ENCODE assay signal across 1 cellular context in genomic region chr16:50038756-50039529, GRCh38.
TF ChIP-seq lines count a peak whose summit lies in the region.

No MANE protein-coding gene starts in this region.

TF ChIP-seq in K562, 482 proteins besides CTCF, POLR2A, EP300 and RAD21:
- TF ChIP-seq GATA2 (CRISPR knock-in tag; IDR thresholded peaks at IDR 0.05) (no peak), NFE2L1 (tag; IDR thresholded peaks at IDR 0.05; ENCODE audit: borderline replicate concordance, low read depth) (no peak), FOXM1 (IDR thresholded peaks at IDR 0.05; ENCODE audit: low read depth) (no peak), FOXM1 (CRISPR knock-in tag; IDR thresholded peaks at IDR 0.05; ENCODE audit: low read depth) (no peak), RCOR1 (IDR thresholded peaks at IDR 0.05; ENCODE audit: borderline replicate concordance in 1 of 2, low read depth in 2 of 2, low read length in 2 of 2) (no peak), BACH1 (tag; IDR thresholded peaks at IDR 0.05) (no peak), ZNF507 (tag; conservative IDR thresholded peaks at IDR 0.05) (no peak), POLR2H (tag; IDR thresholded peaks at IDR 0.05; ENCODE audit: low read depth) (no peak), NR0B1 (IDR thresholded peaks at IDR 0.05; ENCODE audit: partially characterized antibody) (no peak), ARID3A (IDR thresholded peaks at IDR 0.05; ENCODE audit: borderline replicate concordance, low read depth, low read length) (no peak), FOXJ3 (CRISPR knock-in tag; IDR thresholded peaks at IDR 0.05) (no peak), BRD4 (IDR thresholded peaks at IDR 0.05) (no peak), RBM25 (IDR thresholded peaks at IDR 0.05; ENCODE audit: low read depth, low read length, severe bottlenecking) (no peak), ZNF512 (tag; IDR thresholded peaks at IDR 0.05) (no peak), ETV6 (IDR thresholded peaks at IDR 0.05; ENCODE audit: borderline replicate concordance in 1 of 2, low read depth in 2 of 2, low read length in 1 of 2) (peak; percentile 42 to 47; a peak in 1 of 4 replicates), ETV6 (CRISPR knock-in tag; IDR thresholded peaks at IDR 0.05; ENCODE audit: borderline replicate concordance) (no peak), TRIM28 (IDR thresholded peaks at IDR 0.05) (no peak), CGGBP1 (CRISPR knock-in tag; IDR thresholded peaks at IDR 0.05) (no peak), C11orf30 (IDR thresholded peaks at IDR 0.05; ENCODE audit: low read depth) (peak; percentile 33; the same call in 1 of the 2 replicates), FOXK1 (CRISPR knock-in tag; IDR thresholded peaks at IDR 0.05; ENCODE audit: borderline replicate concordance) (no peak), ZNF316 (IDR thresholded peaks at IDR 0.05) (peak; percentile 37; the same call in 1 of the 2 replicates), ZSCAN29 (IDR thresholded peaks at IDR 0.05) (no peak), MYNN (IDR thresholded peaks at IDR 0.05) (no peak), MYNN (CRISPR knock-in tag; IDR thresholded peaks at IDR 0.05) (no peak), ZNF76 (CRISPR knock-in tag; IDR thresholded peaks at IDR 0.05; ENCODE audit: borderline replicate concordance) (no peak), HDAC1 (IDR thresholded peaks at IDR 0.05) (0 out of 4 replicates have a peak, but pooled peaks of 1 of the 2 experiments have one; percentile 11), MAFF (IDR thresholded peaks at IDR 0.05; ENCODE audit: low read length) (no peak), TGIF2 (CRISPR knock-in tag; IDR thresholded peaks at IDR 0.05) (no peak), ZNF224 (CRISPR knock-in tag; IDR thresholded peaks at IDR 0.05) (no peak), SPI1 (IDR thresholded peaks at IDR 0.05; ENCODE audit: borderline replicate concordance, low read depth, low read length) (peak; percentile 54; the same call in 1 of the 2 replicates), MAZ (CRISPR knock-in tag; conservative IDR thresholded peaks at IDR 0.05 in 1 of 2, IDR thresholded peaks at IDR 0.05 in 1 of 2) (no peak), PKNOX1 (IDR thresholded peaks at IDR 0.05) (peak; percentile 55), ZZZ3 (IDR thresholded peaks at IDR 0.05) (no peak), NELFE (IDR thresholded peaks at IDR 0.05; ENCODE audit: insufficient read depth, insufficient read length) (no peak), MEIS2 (IDR thresholded peaks at IDR 0.05; ENCODE audit: partially characterized antibody) (peak; percentile 39), CBX3 (IDR thresholded peaks at IDR 0.05; ENCODE audit: borderline replicate concordance in 1 of 2, low read length in 2 of 2) (no peak), ZNF395 (CRISPR knock-in tag; IDR thresholded peaks at IDR 0.05) (no peak), HMBOX1 (IDR thresholded peaks at IDR 0.05) (0 out of 2 replicates have a peak, but pooled peaks have one; percentile 11), PURB (CRISPR knock-in tag; IDR thresholded peaks at IDR 0.05; ENCODE audit: low read depth) (no peak), NR2C2 (CRISPR knock-in tag; IDR thresholded peaks at IDR 0.05) (no peak), NR2C2 (tag; IDR thresholded peaks at IDR 0.05) (peak; percentile 16; the same call in 1 of the 2 replicates), ZNF586 (CRISPR knock-in tag; conservative IDR thresholded peaks at IDR 0.05) (no peak), NFE2 (IDR thresholded peaks at IDR 0.05; ENCODE audit: low read depth) (0 out of 2 replicates have a peak, but pooled peaks have one; percentile 23), ZBED1 (IDR thresholded peaks at IDR 0.05) (no peak), KAT8 (IDR thresholded peaks at IDR 0.05; ENCODE audit: low read depth) (no peak), ATF3 (IDR thresholded peaks at IDR 0.05) (no peak), ATF3 (CRISPR knock-in tag; conservative IDR thresholded peaks at IDR 0.05) (no peak), ZNF175 (CRISPR knock-in tag; IDR thresholded peaks at IDR 0.05; ENCODE audit: low read depth) (no peak), COPS2 (conservative IDR thresholded peaks at IDR 0.05) (no peak), SETDB1 (IDR thresholded peaks at IDR 0.05; ENCODE audit: low read length) (no peak), ID3 (CRISPR knock-in tag; IDR thresholded peaks at IDR 0.05) (no peak), ID3 (tag; IDR thresholded peaks at IDR 0.05) (0 out of 2 replicates have a peak, but pooled peaks have one; percentile 34), ATF6 (CRISPR knock-in tag; IDR thresholded peaks at IDR 0.05) (no peak), EHMT2 (IDR thresholded peaks at IDR 0.05) (peak; percentile 36; the same call in 1 of the 2 replicates), PML (IDR thresholded peaks at IDR 0.05; ENCODE audit: low read length) (no peak), CTBP1 (IDR thresholded peaks at IDR 0.05; ENCODE audit: borderline replicate concordance) (0 out of 2 replicates have a peak, but pooled peaks have one; percentile 41), CREB3 (tag; conservative IDR thresholded peaks at IDR 0.05; ENCODE audit: low read depth) (no peak)
TF ChIP-seq in K562: peak in this region for 13.
